ENCODE assay signal across 8 cellular contexts in the genomic region with DNA sequence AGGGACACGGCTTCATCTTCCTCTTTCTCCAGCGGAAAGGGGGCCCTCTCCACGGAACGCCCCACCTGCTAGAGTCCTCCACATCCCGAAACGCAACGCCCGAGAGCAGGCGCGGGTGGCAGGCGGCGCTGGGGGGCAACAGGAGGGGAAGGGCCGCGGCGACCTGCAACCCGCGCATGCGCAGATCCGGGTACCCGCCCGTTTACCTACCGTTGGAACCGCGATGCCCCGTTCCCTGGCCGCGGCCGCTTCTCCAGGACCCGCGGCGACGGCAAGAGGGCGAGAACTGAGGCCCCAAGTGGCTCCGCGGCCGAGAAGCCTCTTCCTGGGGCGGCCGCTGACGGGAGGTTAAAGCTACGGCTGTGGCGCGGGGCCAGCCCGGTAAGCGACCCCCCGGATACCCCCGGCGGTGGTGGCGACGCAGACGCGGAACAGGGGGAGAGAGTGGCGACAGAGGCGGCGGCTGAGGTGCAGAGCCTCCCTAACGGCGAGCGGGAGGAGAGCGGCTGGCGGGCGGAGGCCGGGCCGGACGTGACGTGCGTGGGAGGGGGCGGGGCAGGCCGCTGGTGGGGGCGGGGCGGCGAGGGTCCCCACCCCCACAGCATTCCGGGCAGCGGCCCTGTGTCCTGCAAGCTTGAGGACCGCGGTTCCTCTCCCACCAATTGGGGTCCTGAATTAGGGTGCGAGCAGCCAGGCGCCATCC. TPM values are rescaled to one million over a fixed set of nuclear protein-coding genes. Genes with fewer than 3 reads are reported as not detected.
A peak's percentile ranks its signal among the peaks of the same experiment; 100 is the strongest.
DNase-seq lines count a peak whose midpoint lies in the region; ATAC-seq lines count a peak whose summit lies in the region.

A gene (minus strand): TSS at position 508 of the 703 bp plus-strand sequence. CDS start 13,968 bp downstream, outside the sequence.

- peak; percentile 57 for ATAC-seq in GM18909 (IDR thresholded peaks at IDR 0.05; ENCODE audit: poor library complexity, unreplicated experiment)
- peak; percentile 61 for ATAC-seq in HG03175 (IDR thresholded peaks at IDR 0.05; ENCODE audit: unreplicated experiment)

- peak within 1 kb of the TSS; percentile 98 for H3K27ac ChIP-seq in cingulate gyrus (ENCODE audit: low read depth, low read length)

- peak; percentile 95 for DNase-seq in AG08396 (ENCODE audit: low spot score)
- peak; percentile 68 for DNase-seq in NCI-H460 (ENCODE audit: extremely low read depth, low read depth)
- DNase-seq in activated CD4-positive, alpha-beta T cell treated with anti-CD3 and anti-CD28 coated beads for 4 hours: peak; percentile 72 to 83
- DNase-seq in left kidney (ENCODE audit: low read depth, low spot score): peak; percentile 92
- peak; percentile 67 to 76 for DNase-seq in stimulated activated CD4-positive, alpha-beta T cell treated with anti-CD3 and anti-CD28 coated beads, Interleukin-2, amount 100 ng/mL, for 48 hours

RNA-seq across cellular contexts. Expression of the gene that starts here (rescaled TPM):
- 10.7 and 17.7 TPM in 2 replicates for total RNA-seq in NCI-H460 (2014; rRNA removed; shearing (Covaris generic))
- polyA plus RNA-seq in NCI-H460 (2014; cell fraction: nucleus; rRNA removed): 21.7 and 52.7 TPM in 2 replicates

Comparison
In these comparisons a context has a peak if more than half of its experiments do, and no peak if none do; other contexts are left out.
1. Peak in every context shown above with its lines: DNase-seq, ATAC-seq and H3K27ac ChIP-seq.